Comparison of ENCODE assay signal across 14 cellular contexts in genomic region chr19:8773587-8773986, GRCh38. TPM values are rescaled to one million over a fixed set of nuclear protein-coding genes. Genes with fewer than 3 reads are reported as not detected.
"Had no signal": no experiment of that assay in that cellular context is flagged by ENCODE, and none has a peak within 500 bp of the region (broad histone marks: within the 10 kb centered on the region; RNA-seq: fewer than 3 reads in every experiment).

No MANE protein-coding gene starts in this region.

RNA-seq across cellular contexts. Expression of gene OR2Z1, which starts 52.2 kb away (rescaled TPM):
- total RNA-seq: activated B cell treated with CpG ODN at 0.5 μM for 24 hours; activated CD4-positive, alpha-beta memory T cell treated with anti-CD3 and anti-CD28 coated beads for 36 hours; activated CD4-positive, alpha-beta memory T cell treated with anti-CD3 and anti-CD28 coated beads, Interleukin-2, amount 10 ng/mL, durations not matched to agents 7 days and 5 days; activated CD4-positive, alpha-beta T cell treated with anti-CD3 and anti-CD28 coated beads for 36 hours; activated CD4-positive, alpha-beta T cell treated with anti-CD3 and anti-CD28 coated beads, Interleukin-2, amount 10 ng/mL, durations not matched to agents 7 days and 5 days; activated CD8-positive, alpha-beta memory T cell treated with anti-CD3 and anti-CD28 coated beads for 36 hours; activated CD8-positive, alpha-beta memory T cell treated with anti-CD3 and anti-CD28 coated beads, Interleukin-2, amount 10 ng/mL, durations not matched to agents 7 days and 5 days; activated CD8-positive, alpha-beta T cell treated with anti-CD3 and anti-CD28 coated beads for 36 hours; activated CD8-positive, alpha-beta T cell treated with anti-CD3 and anti-CD28 coated beads, Interleukin-2, amount 10 ng/mL, durations not matched to agents 7 days and 5 days; T-cell; T-helper 17 cell; T-helper 2 cell treated with Interferon-gamma antibody and Interleukin-4, amounts not matched to agents 100 ng/mL and 5 ng/mL, for 36 hours; WTC11 had no signal

RNA-seq across cellular contexts. Expression of gene MBD3L1, which starts 58.6 kb away (rescaled TPM):
- total RNA-seq: activated B cell treated with CpG ODN at 0.5 μM for 24 hours; activated CD4-positive, alpha-beta memory T cell treated with anti-CD3 and anti-CD28 coated beads for 36 hours; activated CD4-positive, alpha-beta memory T cell treated with anti-CD3 and anti-CD28 coated beads, Interleukin-2, amount 10 ng/mL, durations not matched to agents 7 days and 5 days; activated CD4-positive, alpha-beta T cell treated with anti-CD3 and anti-CD28 coated beads for 36 hours; activated CD4-positive, alpha-beta T cell treated with anti-CD3 and anti-CD28 coated beads, Interleukin-2, amount 10 ng/mL, durations not matched to agents 7 days and 5 days; activated CD8-positive, alpha-beta memory T cell treated with anti-CD3 and anti-CD28 coated beads for 36 hours; activated CD8-positive, alpha-beta memory T cell treated with anti-CD3 and anti-CD28 coated beads, Interleukin-2, amount 10 ng/mL, durations not matched to agents 7 days and 5 days; activated CD8-positive, alpha-beta T cell treated with anti-CD3 and anti-CD28 coated beads for 36 hours; activated CD8-positive, alpha-beta T cell treated with anti-CD3 and anti-CD28 coated beads, Interleukin-2, amount 10 ng/mL, durations not matched to agents 7 days and 5 days; T-cell; T-helper 1 cell treated with Interleukin-12 subunit alpha and Interleukin-12 subunit beta and Interleukin-4 antibody, amounts not matched to agents 30 ng/mL and 1 ng/mL, for 36 hours; T-helper 17 cell; T-helper 2 cell treated with Interferon-gamma antibody and Interleukin-4, amounts not matched to agents 100 ng/mL and 5 ng/mL, for 36 hours; WTC11 had no signal
